9 cellular contexts compared by ENCODE assay signal in genomic region chr19:11587302-11587972, GRCh38. TPM values are rescaled to one million over a fixed set of nuclear protein-coding genes. Genes with fewer than 3 reads are reported as not detected.
DNase-seq lines count a peak whose midpoint lies in the region; ATAC-seq and TF ChIP-seq lines count a peak whose summit lies in the region.
"Had no signal": no experiment of that assay in that cellular context is flagged by ENCODE, and none has a peak within 500 bp of the region (broad histone marks: within the 10 kb centered on the region; RNA-seq: fewer than 3 reads in every experiment).

No MANE protein-coding gene starts in this region.

- WGBS in esophagus squamous epithelium, 2 donors: 0 to 3% methylated on average over 6 of the region's 7 CpGs

- H3K9me3 Mint-ChIP-seq in nephron: no peaks in the 10 kb centered on the region
- no peaks in the 10 kb centered on the region for H3K9me3 Mint-ChIP-seq in stimulated activated effector memory CD8-positive, alpha-beta T cell treated with anti-CD3 and anti-CD28 coated beads, Interleukin-12 subunit alpha, Interleukin-12 subunit beta, amount 100 ng/mL, for 72 hours

- H3K9me3 ChIP-seq in esophagus squamous epithelium: no peaks in the 10 kb centered on the region

- TF ChIP-seq CTCF in esophagus squamous epithelium (IDR thresholded peaks at IDR 0.05): peak; percentile 78 to 92 (median 88)
- peak; percentile 84 to 88 (median 84) for TF ChIP-seq CTCF in nephron (IDR thresholded peaks at IDR 0.05; ENCODE audit: unreplicated experiment in 3 of 3)

- intact Hi-C loops in esophagus squamous epithelium (cut with DNase I): no loop called here

- peaks cover 0 to 6% (median 3%) of the 10 kb centered on the region in 3 donors for H3K4me1 ChIP-seq in esophagus squamous epithelium

- TF ChIP-seq POLR2A in esophagus squamous epithelium (IDR thresholded peaks at IDR 0.05): no peak

- H3K36me3 ChIP-seq in esophagus squamous epithelium: no peaks in the 10 kb centered on the region

- H3K36me3 Mint-ChIP-seq in nephron (ENCODE audit: low read depth): no peaks in the 10 kb centered on the region
- H3K36me3 Mint-ChIP-seq in stimulated activated effector memory CD8-positive, alpha-beta T cell treated with anti-CD3 and anti-CD28 coated beads, Interleukin-12 subunit alpha, Interleukin-12 subunit beta, amount 100 ng/mL, for 72 hours: no peaks in the 10 kb centered on the region

- H3K4me1 Mint-ChIP-seq in nephron: no peaks in the 10 kb centered on the region
- peaks cover 12% of the 10 kb centered on the region for H3K4me1 Mint-ChIP-seq in stimulated activated effector memory CD8-positive, alpha-beta T cell treated with anti-CD3 and anti-CD28 coated beads, Interleukin-12 subunit alpha, Interleukin-12 subunit beta, amount 100 ng/mL, for 72 hours

- no peaks in the 10 kb centered on the region for H3K27me3 ChIP-seq in esophagus squamous epithelium

- ATAC-seq in stimulated activated effector memory CD8-positive, alpha-beta T cell treated with anti-CD3 and anti-CD28 coated beads, Interleukin-12 subunit alpha, Interleukin-12 subunit beta, amount 100 ng/mL, for 72 hours: peak; percentile 87
- ATAC-seq in HG02973 (IDR thresholded peaks at IDR 0.05; ENCODE audit: unreplicated experiment): no peak

- DNase-seq in DMS 273 treated with DMSO at 0.1 percent for 48 hours (lab: John Stamatoyannopoulos, UW): peak; percentile 51
- peak; percentile 62 for DNase-seq in Jurkat, Clone E6-1 (ENCODE audit: low read depth, low spot score)
- peak; percentile 97 for DNase-seq in OCI-M2 (lab: John Stamatoyannopoulos, UW; ENCODE audit: unreplicated experiment)
- peak; percentile 68 for DNase-seq in activated T-cell treated with anti-CD3 and anti-CD28 coated beads for 4 hours
- DNase-seq in esophagus squamous epithelium (lab: John Stamatoyannopoulos, UW): no peak
- peak; percentile 74 to 93 for DNase-seq in stimulated activated effector memory CD8-positive, alpha-beta T cell treated with anti-CD3 and anti-CD28 coated beads, Interleukin-12 subunit alpha, Interleukin-12 subunit beta, amount 100 ng/mL, for 72 hours (ENCODE audit: low spot score in 2 of 2)

- H3K4me3 Mint-ChIP-seq in nephron: no peak overlapping the region
- H3K4me3 Mint-ChIP-seq in stimulated activated effector memory CD8-positive, alpha-beta T cell treated with anti-CD3 and anti-CD28 coated beads, Interleukin-12 subunit alpha, Interleukin-12 subunit beta, amount 100 ng/mL, for 72 hours: no peak overlapping the region

- H3K27me3 Mint-ChIP-seq in nephron (ENCODE audit: low read depth): peaks cover 3% of the 10 kb centered on the region

- H3K27ac Mint-ChIP-seq in nephron: peak overlapping the region in 1 of 3 experiments; percentile 58
- peak overlapping the region; percentile 76 for H3K27ac Mint-ChIP-seq in stimulated activated effector memory CD8-positive, alpha-beta T cell treated with anti-CD3 and anti-CD28 coated beads, Interleukin-12 subunit alpha, Interleukin-12 subunit beta, amount 100 ng/mL, for 72 hours

- H3K27ac ChIP-seq in esophagus squamous epithelium: no peak overlapping the region

- H3K4me3 ChIP-seq in Jurkat, Clone E6-1 (ENCODE audit: low read length): no peak overlapping the region
- H3K4me3 ChIP-seq in esophagus squamous epithelium: no peak overlapping the region

RNA-seq across cellular contexts. Expression of gene ZNF627, which starts 9.8 kb away (rescaled TPM):
- 5.8 TPM for polyA plus RNA-seq in Jurkat, Clone E6-1 (2012; ENCODE audit: insufficient read depth, insufficient read length)
- total RNA-seq in esophagus squamous epithelium: 1 to 10 TPM; 3.5 to 9.2 (median 6.5) TPM

RNA-seq across cellular contexts. Expression of gene ACP5, which starts 10.0 kb away (rescaled TPM):
- not detected for polyA plus RNA-seq in Jurkat, Clone E6-1 (2012; ENCODE audit: insufficient read depth, insufficient read length)
- total RNA-seq in esophagus squamous epithelium: 10 to 100 TPM; 12.2 to 61.9 (median 33.0) TPM

RNA-seq across cellular contexts. Expression of gene ELOF1, which starts 28.4 kb away (rescaled TPM):
- polyA plus RNA-seq in Jurkat, Clone E6-1 (2012; ENCODE audit: insufficient read depth, insufficient read length): 72.6 TPM
- 10 to 100 TPM; 21.7 to 31.6 (median 28.6) TPM for total RNA-seq in esophagus squamous epithelium

RNA-seq across cellular contexts. Expression of gene CNN1, which starts 48.8 kb away (rescaled TPM):
- not detected for polyA plus RNA-seq in Jurkat, Clone E6-1 (2012; ENCODE audit: insufficient read depth, insufficient read length)
- total RNA-seq in esophagus squamous epithelium: 100 to 1,000 TPM in 1 of 4 donors, 10 to 100 TPM in 3; 20.4 to 437 (median 45.0) TPM
- total RNA-seq: T-helper 2 cell treated with Interferon-gamma antibody and Interleukin-4, amounts not matched to agents 100 ng/mL and 5 ng/mL, for 36 hours had no signal

RNA-seq across cellular contexts. Expression of gene ECSIT, which starts 58.5 kb away (rescaled TPM):
- 59.0 TPM for polyA plus RNA-seq in Jurkat, Clone E6-1 (2012; ENCODE audit: insufficient read depth, insufficient read length)
- total RNA-seq in esophagus squamous epithelium: 10 to 100 TPM; 41.4 to 47.1 (median 43.1) TPM
